ENCODE assay signal across 23 cellular contexts in the genomic region with DNA sequence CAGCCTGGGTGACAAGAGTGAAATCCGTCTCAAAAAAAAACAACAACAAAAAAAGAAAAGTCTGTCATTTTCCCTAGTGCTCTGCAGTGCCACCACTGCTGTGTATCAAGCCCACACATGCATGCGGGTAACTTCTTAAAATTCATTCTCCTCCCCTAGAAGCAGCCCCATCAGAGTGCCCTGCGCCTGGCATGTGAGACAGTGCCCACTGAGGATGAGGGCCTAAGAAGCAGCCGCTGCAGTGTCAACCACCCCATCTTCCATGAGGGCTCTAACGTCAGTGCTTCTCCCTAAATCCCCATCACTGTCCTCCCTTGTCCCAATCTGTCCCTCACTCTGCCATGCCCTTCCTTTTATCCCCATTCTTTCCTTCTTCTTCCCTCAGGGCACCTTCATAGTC. TPM values are rescaled to one million over a fixed set of nuclear protein-coding genes. Genes with fewer than 3 reads are reported as not detected.
"Had no signal": no experiment of that assay in that cellular context is flagged by ENCODE, and none has a peak within 500 bp of the region (broad histone marks: within the 10 kb centered on the region; RNA-seq: fewer than 3 reads in every experiment).

No MANE protein-coding gene starts in this region.

- DNase-seq: KBM-7, MV-4-11, NCI-H1048, NCI-H1105 treated with DMSO at 0.1 percent for 48 hours, NCI-H1417 treated with DMSO at 0.1 percent for 48 hours, NCI-H146, NCI-H1694 treated with DMSO at 0.1 percent for 48 hours, NCI-H1930, NCI-H2081, NCI-H2107, NCI-H2171, NCI-H226, NCI-H446, NCI-H510A, NCI-H524 treated with DMSO at 0.1 percent for 48 hours, NCI-H69, NCI-H774, SHP77, SK-N-SH had no signal

- ATAC-seq: Panc1 had no signal

RNA-seq across cellular contexts. Expression of gene COX6A2, which starts 10.2 kb away (rescaled TPM):
- total RNA-seq: LHCN-M2, MCF 10A, SK-MEL-5 had no signal

RNA-seq across cellular contexts. Expression of gene ITGAD, which starts 24.8 kb away (rescaled TPM):
- total RNA-seq: LHCN-M2, MCF 10A had no signal
